28 cellular contexts compared by ENCODE assay signal in genomic region chr16:51343411-51343810, GRCh38.
"Had no signal": no experiment of that assay in that cellular context is flagged by ENCODE, and none has a peak within 500 bp of the region (broad histone marks: within the 10 kb centered on the region; RNA-seq: fewer than 3 reads in every experiment).

No MANE protein-coding gene starts in this region.

- H3K9me3 Mint-ChIP-seq: activated CD4-positive, alpha-beta T cell treated with anti-CD3 and anti-CD28 coated beads, Interleukin-2, amount 10 ng/mL, durations not matched to agents 24 days and 14 days; T-helper 1 cell treated with Interleukin-12 subunit alpha and Interleukin-12 subunit beta and Interleukin-4 antibody, amounts not matched to agents 30 μg/mL and 1 μg/mL, for 36 hours had no signal

- H3K27me3 ChIP-seq: ascending aorta, cardiac muscle cell, heart left ventricle, spleen, tibial nerve had no signal

- DNase-seq: activated CD4-positive, alpha-beta memory T cell treated with anti-CD3 and anti-CD28 coated beads, Interleukin-2, amount 10 ng/mL, durations not matched to agents 7 days and 5 days; activated CD4-positive, alpha-beta T cell treated with anti-CD3 and anti-CD28 coated beads, Interleukin-2, amount 10 ng/mL, durations not matched to agents 24 days and 14 days; activated CD8-positive, alpha-beta memory T cell treated with anti-CD3 and anti-CD28 coated beads, Interleukin-2, amount 50 U/mL, for 48 hours; activated gamma-delta T cell treated with Interleukin-2 at 50 U/mL for 16 hours; activated T-cell treated with anti-CD3 and anti-CD28 coated beads, Interleukin-2, amount 50 U/mL, for 24 hours; cerebellar nuclear complex; cortex of kidney; heart left ventricle; hypothalamus; immature natural killer cell; lower lobe of right lung; mesendoderm; natural killer cell; right cardiac atrium; SK-N-SH; spleen; stimulated activated naive CD4-positive, alpha-beta T cell treated with Interleukin-2 at 50 U/mL for 16 hours; SW 1271; T-helper 9 cell; WERI-Rb-1 had no signal

- H3K36me3 Mint-ChIP-seq: activated naive CD8-positive, alpha-beta T cell; immature natural killer cell; natural killer cell had no signal

- H3K4me3 ChIP-seq: ascending aorta, cardiac muscle cell, heart left ventricle, lower lobe of right lung, spleen, tibial nerve had no signal

- H3K27me3 Mint-ChIP-seq: activated CD4-positive, alpha-beta memory T cell treated with anti-CD3 and anti-CD28 coated beads, Interleukin-2, amount 10 ng/mL, durations not matched to agents 7 days and 5 days; activated CD4-positive, alpha-beta T cell treated with anti-CD3 and anti-CD28 coated beads, Interleukin-2, amount 10 ng/mL, durations not matched to agents 24 days and 14 days; activated naive CD8-positive, alpha-beta T cell; activated T-cell treated with anti-CD3 and anti-CD28 coated beads, Interleukin-2, amount 50 U/mL, for 24 hours; activated T-helper 17 cell treated with anti-CD3 and anti-CD28 coated beads, Interleukin-2, amount 50 U/mL, for 72 hours had no signal

- H3K4me3 Mint-ChIP-seq: activated CD4-positive, alpha-beta memory T cell treated with anti-CD3 and anti-CD28 coated beads, Interleukin-2, amount 10 ng/mL, durations not matched to agents 7 days and 5 days; activated CD4-positive, alpha-beta T cell treated with anti-CD3 and anti-CD28 coated beads, Interleukin-2, amount 10 ng/mL, durations not matched to agents 24 days and 14 days; activated naive CD8-positive, alpha-beta T cell; activated T-cell treated with anti-CD3 and anti-CD28 coated beads, Interleukin-2, amount 50 U/mL, for 24 hours; activated T-helper 17 cell treated with anti-CD3 and anti-CD28 coated beads, Interleukin-2, amount 50 U/mL, for 72 hours; immature natural killer cell; natural killer cell; T-helper 1 cell treated with Interleukin-12 subunit alpha and Interleukin-12 subunit beta and Interleukin-4 antibody, amounts not matched to agents 30 μg/mL and 1 μg/mL, for 36 hours had no signal

- H3K27ac ChIP-seq: ascending aorta, cardiac muscle cell, heart left ventricle, lower lobe of right lung, spleen, tibial nerve, WERI-Rb-1 had no signal

- H3K4me1 ChIP-seq: ascending aorta, heart left ventricle, lower lobe of right lung, spleen, tibial nerve had no signal

- H3K27ac Mint-ChIP-seq: activated CD4-positive, alpha-beta memory T cell treated with anti-CD3 and anti-CD28 coated beads, Interleukin-2, amount 10 ng/mL, durations not matched to agents 7 days and 5 days; activated CD4-positive, alpha-beta T cell treated with anti-CD3 and anti-CD28 coated beads, Interleukin-2, amount 10 ng/mL, durations not matched to agents 24 days and 14 days; activated naive CD8-positive, alpha-beta T cell; activated T-cell treated with anti-CD3 and anti-CD28 coated beads, Interleukin-2, amount 50 U/mL, for 24 hours; activated T-helper 17 cell treated with anti-CD3 and anti-CD28 coated beads, Interleukin-2, amount 50 U/mL, for 72 hours; immature natural killer cell; natural killer cell; T-helper 1 cell treated with Interleukin-12 subunit alpha and Interleukin-12 subunit beta and Interleukin-4 antibody, amounts not matched to agents 30 μg/mL and 1 μg/mL, for 36 hours had no signal

- ATAC-seq: activated CD4-positive, CD25-positive, alpha-beta regulatory T cell treated with anti-CD3 and anti-CD28 coated beads, Interleukin-2, amount 50 U/mL, for 24 hours; activated T-helper 17 cell treated with anti-CD3 and anti-CD28 coated beads, Interleukin-2, amount 50 U/mL, for 72 hours; heart left ventricle; left lobe of liver; lower lobe of right lung; natural killer cell; right cardiac atrium had no signal

- H3K36me3 ChIP-seq: ascending aorta, cardiac muscle cell, heart left ventricle, lower lobe of right lung, spleen, tibial nerve, WERI-Rb-1 had no signal

- H3K9ac ChIP-seq: SK-N-SH had no signal

- H3K9me3 ChIP-seq: ascending aorta, heart left ventricle, lower lobe of right lung, SK-N-SH had no signal

- H3K4me1 Mint-ChIP-seq: activated CD4-positive, alpha-beta memory T cell treated with anti-CD3 and anti-CD28 coated beads, Interleukin-2, amount 10 ng/mL, durations not matched to agents 7 days and 5 days; activated CD4-positive, alpha-beta T cell treated with anti-CD3 and anti-CD28 coated beads, Interleukin-2, amount 10 ng/mL, durations not matched to agents 24 days and 14 days; activated T-helper 17 cell treated with anti-CD3 and anti-CD28 coated beads, Interleukin-2, amount 50 U/mL, for 72 hours; immature natural killer cell; natural killer cell had no signal
